ENCODE assay signal across 10 cellular contexts in genomic region chr2:127094509-127095366, GRCh38. TPM values are rescaled to one million over a fixed set of nuclear protein-coding genes. Genes with fewer than 3 reads are reported as not detected.
A peak's percentile ranks its signal among the peaks of the same experiment; 100 is the strongest.
DNase-seq lines count a peak whose midpoint lies in the region; ATAC-seq and TF ChIP-seq lines count a peak whose summit lies in the region.
"Had no signal": no experiment of that assay in that cellular context is flagged by ENCODE, and none has a peak within 500 bp of the region (broad histone marks: within the 10 kb centered on the region; RNA-seq: fewer than 3 reads in every experiment).

No MANE protein-coding gene starts in this region.

- H3K4me1 ChIP-seq in BE2C (peaks cover 5% of the 10 kb centered on the region; the same call in 1 of the 2 replicates), RWPE2 (ENCODE audit: insufficient read depth, poor library complexity, severe bottlenecking) (peaks cover 18% of the 10 kb centered on the region), parathyroid adenoma (peaks cover 67% of the 10 kb centered on the region)

- H3K27me3 Mint-ChIP-seq in glutamatergic neuron (ENCODE audit: unreplicated experiment), result peaks cover 4% of the 10 kb centered on the region

- H3K27ac Mint-ChIP-seq in glutamatergic neuron (ENCODE audit: unreplicated experiment), result no peak overlapping the region

- H3K9me3 ChIP-seq in BE2C, result no peaks in the 10 kb centered on the region
- H3K9me3 ChIP-seq in RWPE2 (ENCODE audit: severe bottlenecking), result no peaks in the 10 kb centered on the region
- H3K9me3 ChIP-seq in parathyroid adenoma (ENCODE audit: control insufficient read depth, low read length), result no peaks in the 10 kb centered on the region

- H3K4me3 ChIP-seq in BE2C (ENCODE audit: low read depth, low read length) (no peak overlapping the region), RWPE2 (ENCODE audit: severe bottlenecking) (no peak overlapping the region), parathyroid adenoma (ENCODE audit: low read depth, low read length) (peak overlapping the region; percentile 33)
- H3K4me3 ChIP-seq: cardiac muscle cell had no signal

- no peak overlapping the region for H3K4me3 Mint-ChIP-seq in glutamatergic neuron (ENCODE audit: unreplicated experiment)
- H3K4me3 Mint-ChIP-seq: CD8-positive, alpha-beta memory T cell had no signal

- no peak for TF ChIP-seq CTCF in BE2C (IDR thresholded peaks at IDR 0.05; ENCODE audit: low read depth, low read length)
- no peak for TF ChIP-seq CTCF in RWPE2 (IDR thresholded peaks at IDR 0.05; ENCODE audit: poor library complexity, severe bottlenecking)
- no peak for TF ChIP-seq CTCF in glutamatergic neuron (IDR thresholded peaks at IDR 0.05; ENCODE audit: partially characterized antibody, unreplicated experiment)
- no peak for TF ChIP-seq CTCF in parathyroid adenoma (IDR thresholded peaks at IDR 0.05)

- H3K27me3 ChIP-seq in BE2C (no peaks in the 10 kb centered on the region), RWPE2 (ENCODE audit: insufficient read depth, poor library complexity, severe bottlenecking) (no peaks in the 10 kb centered on the region), parathyroid adenoma (ENCODE audit: control insufficient read depth, insufficient read depth, low read length) (no peaks in the 10 kb centered on the region)
- H3K27me3 ChIP-seq: cardiac muscle cell had no signal

- no peak overlapping the region for H3K9ac ChIP-seq in parathyroid adenoma

- no peaks in the 10 kb centered on the region for H3K36me3 ChIP-seq in BE2C
- no peaks in the 10 kb centered on the region for H3K36me3 ChIP-seq in RWPE2 (ENCODE audit: low read depth)
- no peaks in the 10 kb centered on the region for H3K36me3 ChIP-seq in parathyroid adenoma (ENCODE audit: control insufficient read depth, insufficient read depth, low read length)
- H3K36me3 ChIP-seq: cardiac muscle cell had no signal

- ATAC-seq in RWPE2 (ENCODE audit: low read depth), result peak; percentile 61
- no peak for ATAC-seq in HG02852 (IDR thresholded peaks at IDR 0.05; ENCODE audit: unreplicated experiment)

- peaks cover 63% of the 10 kb centered on the region for H3K79me2 ChIP-seq in parathyroid adenoma

- DNase-seq in BE2C, result peak; percentile 25
- DNase-seq in RWPE2 (ENCODE audit: low spot score), result no peak
- peak; percentile 41 for DNase-seq in glutamatergic neuron
- no peak for DNase-seq in ecto neural progenitor cell (ENCODE audit: low spot score)
- no peak for DNase-seq in NCI-H1436 treated with DMSO at 0.1 percent for 48 hours (lab: John Stamatoyannopoulos, UW)
- no peak for DNase-seq in OCI-M2 (lab: John Stamatoyannopoulos, UW; ENCODE audit: unreplicated experiment)

- H2AFZ ChIP-seq in parathyroid adenoma, result peak overlapping the region; percentile 75

- no peaks in the 10 kb centered on the region for H3K36me3 Mint-ChIP-seq in glutamatergic neuron (ENCODE audit: unreplicated experiment)
- H3K36me3 Mint-ChIP-seq: CD8-positive, alpha-beta memory T cell had no signal

- peak overlapping the region; percentile 72 for H3K4me2 ChIP-seq in parathyroid adenoma (ENCODE audit: low read length)

- H3K9me3 Mint-ChIP-seq in glutamatergic neuron (ENCODE audit: unreplicated experiment), result no peaks in the 10 kb centered on the region
- H3K9me3 Mint-ChIP-seq: CD8-positive, alpha-beta memory T cell had no signal

- peak overlapping the region; percentile 10 for H3K27ac ChIP-seq in RWPE2 (ENCODE audit: poor library complexity, severe bottlenecking)
- peak overlapping the region; percentile 98 for H3K27ac ChIP-seq in parathyroid adenoma
- H3K27ac ChIP-seq: cardiac muscle cell had no signal

- peaks cover 25% of the 10 kb centered on the region for H3K4me1 Mint-ChIP-seq in glutamatergic neuron (ENCODE audit: low read depth, unreplicated experiment)
- H3K4me1 Mint-ChIP-seq: CD8-positive, alpha-beta memory T cell had no signal

RNA-seq across cellular contexts. Expression of gene BIN1, which starts 12.2 kb away (rescaled TPM):
- 83.3 TPM for polyA plus RNA-seq in BE2C (2012; ENCODE audit: insufficient read depth, insufficient read length, low read depth)
- total RNA-seq in glutamatergic neuron (ENCODE audit: unreplicated experiment), result 176 TPM

Comparison
In these comparisons a context has a peak if more than half of its experiments do, and no peak if none do; other contexts are left out.
1. DNase-seq: peak in BE2C (single experiment) and glutamatergic neuron (single experiment); none in RWPE2 (single experiment), ecto neural progenitor cell (single experiment), NCI-H1436 treated with DMSO at 0.1 percent for 48 hours (single experiment) and OCI-M2 (single experiment).